In genomic region chr2:3487931-3488554, GRCh38 we compare ENCODE assay signal across 1 cellular context.
TF ChIP-seq lines count a peak whose summit lies in the region.

No MANE protein-coding gene starts in this region.

TF ChIP-seq in SK-N-SH treated with all-trans-retinoic acid at 6 μM for 48 hours, 23 proteins besides CTCF, POLR2A, EP300 and RAD21 (continued from another document):
- no peak for TF ChIP-seq ISL1 (CRISPR knock-in tag; IDR thresholded peaks at IDR 0.05)
- no peak for TF ChIP-seq POU6F1 (CRISPR knock-in tag; IDR thresholded peaks at IDR 0.05; ENCODE audit: borderline replicate concordance, low read depth)
- TF ChIP-seq ZFP3 (CRISPR knock-in tag; IDR thresholded peaks at IDR 0.05): no peak
- TF ChIP-seq GLIS3 (CRISPR knock-in tag; IDR thresholded peaks at IDR 0.05): no peak
- TF ChIP-seq TSHZ2 (CRISPR knock-in tag; IDR thresholded peaks at IDR 0.05): no peak
- TF ChIP-seq CSRNP3 (CRISPR knock-in tag; IDR thresholded peaks at IDR 0.05): no peak
TF ChIP-seq in SK-N-SH treated with all-trans-retinoic acid at 6 μM for 48 hours: peak in this region for 0.
